In genomic region chr19:9871626-9872338, GRCh38 we compare ENCODE assay signal across 25 cellular contexts. TPM values are rescaled to one million over a fixed set of nuclear protein-coding genes. Genes with fewer than 3 reads are reported as not detected.
DNase-seq lines count a peak whose midpoint lies in the region; ATAC-seq and TF ChIP-seq lines count a peak whose summit lies in the region.
"Had no signal": no experiment of that assay in that cellular context is flagged by ENCODE, and none has a peak within 500 bp of the region (broad histone marks: within the 10 kb centered on the region; RNA-seq: fewer than 3 reads in every experiment).

No MANE protein-coding gene starts in this region.

- H3K4me3 Mint-ChIP-seq in endodermal cell = no peak overlapping the region
- H3K4me3 Mint-ChIP-seq: activated CD8-positive, alpha-beta T cell treated with anti-CD3 and anti-CD28 coated beads for 36 hours; activated naive CD4-positive, alpha-beta T cell treated with anti-CD3 and anti-CD28 coated beads for 36 hours; CD4-positive, CD25-positive, alpha-beta regulatory T cell; stimulated activated naive B cell treated with anti-CD40 and anti-IgM and Interleukin-4, amounts not matched to agents 10 μg/mL and 1 μg/mL and 100 μg/mL, for 72 hours had no signal

- ATAC-seq in HG02678 (IDR thresholded peaks at IDR 0.05; ENCODE audit: unreplicated experiment) = no peak
- ATAC-seq: activated CD8-positive, alpha-beta T cell treated with anti-CD3 and anti-CD28 coated beads for 36 hours; GM12878; heart left ventricle; left colon; stimulated activated naive B cell treated with anti-CD40 and anti-IgM and Interleukin-4, amounts not matched to agents 10 μg/mL and 1 μg/mL and 100 μg/mL, for 72 hours had no signal

- 69 to 75% methylated on average over 15 to 16 of the region's 16 CpGs for WGBS in endodermal cell (ENCODE audit: insufficient coverage in 1 of 2, insufficient read length in 1 of 2), 2 experiments

- H3K36me3 ChIP-seq in endodermal cell (ENCODE audit: control insufficient read depth, insufficient read depth, low read length) (no peaks in the 10 kb centered on the region), H7 (replicated peaks; ENCODE audit: control insufficient read depth, insufficient read depth, low read length) (no peaks in the 10 kb centered on the region; the same call in none of the 2 replicates)
- no peaks in the 10 kb centered on the region for H3K36me3 ChIP-seq in effector memory CD4-positive, alpha-beta T cell (ENCODE audit: control insufficient read depth, insufficient read depth, low read length)
- H3K36me3 ChIP-seq: heart left ventricle had no signal

- no peak overlapping the region for H3K4me3 ChIP-seq in endodermal cell (ENCODE audit: low read length)
- H3K4me3 ChIP-seq in effector memory CD4-positive, alpha-beta T cell (ENCODE audit: insufficient read depth, low read depth, low read length, poor library complexity, severe bottlenecking) = no peak overlapping the region
- H3K4me3 ChIP-seq in H7 (ENCODE audit: insufficient read depth, low read depth, low read length) = no peak overlapping the region
- H3K4me3 ChIP-seq: GM12878, heart left ventricle had no signal

- no peaks in the 10 kb centered on the region for H3K9me3 ChIP-seq in endodermal cell (ENCODE audit: control insufficient read depth, low read length)
- H3K9me3 ChIP-seq in effector memory CD4-positive, alpha-beta T cell (ENCODE audit: control insufficient read depth, low read length) = no peaks in the 10 kb centered on the region
- H3K9me3 ChIP-seq: heart left ventricle had no signal

- peaks cover 4% of the 10 kb centered on the region for H3K4me1 ChIP-seq in endodermal cell (ENCODE audit: control insufficient read depth, insufficient read depth, low read length)
- H3K4me1 ChIP-seq in effector memory CD4-positive, alpha-beta T cell (ENCODE audit: control insufficient read depth, insufficient read depth, low read length, poor library complexity, severe bottlenecking) = peaks cover under 1% of the 10 kb centered on the region
- H3K4me1 ChIP-seq: heart left ventricle had no signal

- no peaks in the 10 kb centered on the region for H3K36me3 Mint-ChIP-seq in endodermal cell (ENCODE audit: low read depth)
- H3K36me3 Mint-ChIP-seq: stimulated activated naive B cell treated with anti-CD40 and anti-IgM and Interleukin-4, amounts not matched to agents 10 μg/mL and 1 μg/mL and 100 μg/mL, for 72 hours had no signal

- peak overlapping the region; percentile 92 for H3K27ac Mint-ChIP-seq in endodermal cell
- H3K27ac Mint-ChIP-seq: activated CD8-positive, alpha-beta T cell treated with anti-CD3 and anti-CD28 coated beads for 36 hours; activated naive CD4-positive, alpha-beta T cell treated with anti-CD3 and anti-CD28 coated beads for 36 hours; stimulated activated naive B cell treated with anti-CD40 and anti-IgM and Interleukin-4, amounts not matched to agents 10 μg/mL and 1 μg/mL and 100 μg/mL, for 72 hours had no signal

- H3K9ac ChIP-seq in endodermal cell (ENCODE audit: extremely low read depth, low read length, poor library complexity, severe bottlenecking) = peak overlapping the region; percentile 45

- H3K27me3 ChIP-seq in endodermal cell (ENCODE audit: control insufficient read depth, insufficient read depth, low read length, poor library complexity, severe bottlenecking) = no peaks in the 10 kb centered on the region
- no peaks in the 10 kb centered on the region for H3K27me3 ChIP-seq in effector memory CD4-positive, alpha-beta T cell (replicated peaks; ENCODE audit: control insufficient read depth, insufficient read depth, low read length, poor library complexity, severe bottlenecking)
- no peaks in the 10 kb centered on the region for H3K27me3 ChIP-seq in H7 (ENCODE audit: control insufficient read depth, insufficient read depth, low read length)

- DNase-seq in DMS53 (lab: John Stamatoyannopoulos, UW) (peak; percentile 81), NCI-H1092 (lab: John Stamatoyannopoulos, UW) (peak; percentile 40), NCI-H510A treated with DMSO at 0.1 percent for 48 hours (lab: John Stamatoyannopoulos, UW) (peak; percentile 25), endodermal cell (peak; percentile 70), H7 (no peak)
- DNase-seq in activated CD4-positive, alpha-beta T cell treated with anti-CD3 and anti-CD28 coated beads for 1 hour = no peak
- no peak for DNase-seq in effector memory CD4-positive, alpha-beta T cell
- DNase-seq: activated CD4-positive, CD25-positive, alpha-beta regulatory T cell; activated CD8-positive, alpha-beta T cell treated with anti-CD3 and anti-CD28 coated beads for 36 hours; activated naive CD4-positive, alpha-beta T cell treated with anti-CD3 and anti-CD28 coated beads for 36 hours; activated T-cell treated with anti-CD3 and anti-CD28 coated beads, Interleukin-2, amount 50 U/mL, for 1 hour; amygdala; CD4-positive, CD25-positive, alpha-beta regulatory T cell; dermis blood vessel endothelial cell; heart left ventricle; left colon; mesenchymal stem cell; NCI-H1105 treated with DMSO at 0.1 percent for 48 hours; NCI-H524; nucleus accumbens; small intestine; stimulated activated naive B cell treated with anti-CD40 and anti-IgM and Interleukin-4, amounts not matched to agents 10 μg/mL and 1 μg/mL and 100 μg/mL, for 72 hours; T1000 had no signal

- no peak for TF ChIP-seq CTCF in endodermal cell (conservative IDR thresholded peaks at IDR 0.05)

- H3K9me3 Mint-ChIP-seq in endodermal cell = no peaks in the 10 kb centered on the region
- H3K9me3 Mint-ChIP-seq: activated CD8-positive, alpha-beta T cell treated with anti-CD3 and anti-CD28 coated beads for 36 hours; activated naive CD4-positive, alpha-beta T cell treated with anti-CD3 and anti-CD28 coated beads for 36 hours; CD4-positive, CD25-positive, alpha-beta regulatory T cell; stimulated activated naive B cell treated with anti-CD40 and anti-IgM and Interleukin-4, amounts not matched to agents 10 μg/mL and 1 μg/mL and 100 μg/mL, for 72 hours had no signal

- peak overlapping the region; percentile 34 for H3K27ac ChIP-seq in endodermal cell (ENCODE audit: low read depth, low read length)
- no peak overlapping the region for H3K27ac ChIP-seq in effector memory CD4-positive, alpha-beta T cell (ENCODE audit: insufficient read depth, low read length, poor library complexity, severe bottlenecking)
- H3K27ac ChIP-seq: heart left ventricle had no signal

- H3K4me1 Mint-ChIP-seq in endodermal cell = peaks cover 15% of the 10 kb centered on the region
- H3K4me1 Mint-ChIP-seq: stimulated activated naive B cell treated with anti-CD40 and anti-IgM and Interleukin-4, amounts not matched to agents 10 μg/mL and 1 μg/mL and 100 μg/mL, for 72 hours had no signal

- H3K27me3 Mint-ChIP-seq in endodermal cell (ENCODE audit: insufficient read depth) = no peaks in the 10 kb centered on the region
- H3K27me3 Mint-ChIP-seq: activated CD8-positive, alpha-beta T cell treated with anti-CD3 and anti-CD28 coated beads for 36 hours had no signal

RNA-seq across cellular contexts. Expression of gene PIN1, which starts 36.7 kb away (rescaled TPM):
- total RNA-seq in endodermal cell = 100 to 1,000 TPM in 1 of 2 donors, 10 to 100 TPM in 1; 92.4 to 101 TPM
- 84.6 TPM for polyA plus RNA-seq in endodermal cell (2013, experiment 1 of 2)
- 87.0 TPM for polyA plus RNA-seq in endodermal cell (2013, experiment 2 of 2)
- 180 and 208 TPM in 2 replicates for total RNA-seq in H7 (2014; rRNA removed; shearing (Covaris generic))

RNA-seq across cellular contexts. Expression of gene UBL5, which starts 44.1 kb away (rescaled TPM):
- total RNA-seq in endodermal cell = 100 to 1,000 TPM; 415 to 506 TPM
- 627 TPM for polyA plus RNA-seq in endodermal cell (2013, experiment 1 of 2)
- polyA plus RNA-seq in endodermal cell (2013, experiment 2 of 2) = 623 TPM
- total RNA-seq in H7 (2014; rRNA removed; shearing (Covaris generic)) = 266 and 288 TPM in 2 replicates

RNA-seq across cellular contexts. Expression of gene FBXL12, which starts 52.9 kb away (rescaled TPM):
- 10 to 100 TPM; 28.3 to 28.8 TPM for total RNA-seq in endodermal cell
- polyA plus RNA-seq in endodermal cell (2013, experiment 1 of 2) = 27.8 TPM
- 26.3 TPM for polyA plus RNA-seq in endodermal cell (2013, experiment 2 of 2)
- total RNA-seq in H7 (2014; rRNA removed; shearing (Covaris generic)) = 31.2 and 36.4 TPM in 2 replicates

Comparison
In these comparisons a context has a peak if more than half of its experiments do, and no peak if none do; other contexts are left out.
1. DNase-seq: peak in DMS53 (single experiment), NCI-H1092 (single experiment), NCI-H510A treated with DMSO at 0.1 percent for 48 hours (single experiment) and endodermal cell (single experiment); none in activated CD4-positive, alpha-beta T cell treated with anti-CD3 and anti-CD28 coated beads for 1 hour (single experiment), effector memory CD4-positive, alpha-beta T cell (0 of 3) and H7 (single experiment).